15 cellular contexts compared by ENCODE assay signal in the genomic region with DNA sequence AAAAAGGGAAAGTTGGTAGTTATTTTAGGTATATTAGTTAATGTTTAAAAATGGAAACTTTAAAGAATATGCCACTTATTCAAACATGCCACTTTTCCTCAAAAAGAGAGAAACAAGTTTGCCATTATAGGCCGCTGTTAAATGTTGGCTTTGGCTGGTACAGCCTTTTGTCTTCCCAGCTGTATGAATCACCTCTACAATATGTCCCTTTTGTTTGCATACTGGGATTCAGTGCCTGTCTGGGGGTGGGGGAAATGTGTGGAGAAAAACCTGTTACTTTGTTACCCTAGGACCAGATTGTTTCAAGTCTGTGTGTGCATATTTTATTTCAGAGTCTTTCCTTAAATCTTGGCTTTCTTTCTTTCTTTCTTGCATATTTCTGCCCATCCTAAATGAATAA.
DNase-seq lines count a peak whose midpoint lies in the region; ATAC-seq and TF ChIP-seq lines count a peak whose summit lies in the region.
"Had no signal": no experiment of that assay in that cellular context is flagged by ENCODE, and none has a peak within 500 bp of the region (broad histone marks: within the 10 kb centered on the region; RNA-seq: fewer than 3 reads in every experiment).

No MANE protein-coding gene starts in this region.

- TF ChIP-seq POLR2A in esophagus muscularis mucosa (IDR thresholded peaks at IDR 0.05; ENCODE audit: low read depth), result no peak

- H3K4me1 ChIP-seq in esophagus muscularis mucosa, result no peaks in the 10 kb centered on the region
- H3K4me1 ChIP-seq: foreskin keratinocyte, pancreas had no signal

- DNase-seq in Caki2 (ENCODE audit: low read depth) (peak; percentile 18), NCI-H1092 treated with DMSO at 0.1 percent for 48 hours (lab: John Stamatoyannopoulos, UW) (peak; percentile 80), NCI-H748 treated with DMSO at 0.1 percent for 48 hours (lab: John Stamatoyannopoulos, UW) (peak; percentile 74), islet precursor cell (peak; percentile 69), esophagus muscularis mucosa (ENCODE audit: extremely low spot score) (no peak), SW480 (ENCODE audit: low spot score) (no peak)
- DNase-seq: activated CD4-positive, alpha-beta T cell treated with anti-CD3 and anti-CD28 coated beads for 48 hours; activated T-cell treated with anti-CD3 and anti-CD28 coated beads, Interleukin-2, amount 50 U/mL, for 1 hour; DMS79; foreskin keratinocyte; pancreas; T-helper 17 cell had no signal

- H3K27me3 ChIP-seq in esophagus muscularis mucosa, result no peaks in the 10 kb centered on the region
- H3K27me3 ChIP-seq: foreskin keratinocyte, pancreas had no signal

- H3K4me3 ChIP-seq in esophagus muscularis mucosa, result no peak overlapping the region
- H3K4me3 ChIP-seq: pancreas had no signal

- no peak for ATAC-seq in GM21717 (IDR thresholded peaks at IDR 0.05; ENCODE audit: unreplicated experiment)
- no peak for ATAC-seq in GM21367 (IDR thresholded peaks at IDR 0.05; ENCODE audit: unreplicated experiment)
- ATAC-seq: foreskin keratinocyte, HCT116, T-helper 17 cell had no signal

- no peaks in the 10 kb centered on the region for H3K36me3 ChIP-seq in esophagus muscularis mucosa
- H3K36me3 ChIP-seq: pancreas had no signal

- no peaks in the 10 kb centered on the region for H3K9me3 ChIP-seq in esophagus muscularis mucosa
- H3K9me3 ChIP-seq: pancreas had no signal

- no peak for TF ChIP-seq EP300 in esophagus muscularis mucosa (IDR thresholded peaks at IDR 0.05)

- WGBS in esophagus muscularis mucosa, result 89% methylated on average over 1 of the region's 1 CpG

- no peak for TF ChIP-seq CTCF in esophagus muscularis mucosa (IDR thresholded peaks at IDR 0.05)

- in situ Hi-C loops in Caki2 (cut with HindIII; ENCODE audit: low pct_unique_long_range_greater_than_20kb, low sequenced_read_pairs), result no loop called here

- no peak overlapping the region for H3K27ac ChIP-seq in esophagus muscularis mucosa (replicated peaks in 1 of 4)
- H3K27ac ChIP-seq: foreskin keratinocyte, pancreas had no signal

- intact Hi-C loops in esophagus muscularis mucosa (cut with DNase I), result no loop called here

Comparison
In these comparisons a context has a peak if more than half of its experiments do, and no peak if none do; other contexts are left out.
1. DNase-seq: peak in Caki2 (single experiment), NCI-H1092 treated with DMSO at 0.1 percent for 48 hours (single experiment), NCI-H748 treated with DMSO at 0.1 percent for 48 hours (single experiment) and islet precursor cell (single experiment); none in esophagus muscularis mucosa (single experiment) and SW480 (single experiment).